ENCODE assay signal across 25 cellular contexts in genomic region chr7:158420591-158421340, GRCh38.
"Had no signal": no experiment of that assay in that cellular context is flagged by ENCODE, and none has a peak within 500 bp of the region (broad histone marks: within the 10 kb centered on the region; RNA-seq: fewer than 3 reads in every experiment).

No MANE protein-coding gene starts in this region.

- H3K36me3 Mint-ChIP-seq: activated naive CD4-positive, alpha-beta T cell treated with anti-CD3 and anti-CD28 coated beads, Interleukin-2, amount 10 ng/mL, durations not matched to agents 7 days and 5 days; activated naive CD8-positive, alpha-beta T cell had no signal

- H3K9me3 ChIP-seq: SJCRH30 had no signal

- DNase-seq: activated CD4-positive, alpha-beta T cell treated with anti-CD3 and anti-CD28 coated beads, Interleukin-2, amount 10 ng/mL, durations not matched to agents 24 days and 14 days; activated CD4-positive, alpha-beta T cell treated with anti-CD3 and anti-CD28 coated beads, Interleukin-2, amount 50 U/mL, for 4 hours; activated CD8-positive, alpha-beta T cell treated with anti-CD3 and anti-CD28 coated beads for 36 hours; activated naive CD4-positive, alpha-beta T cell treated with anti-CD3 and anti-CD28 coated beads, Interleukin-2, amount 10 ng/mL, durations not matched to agents 7 days and 5 days; activated naive CD8-positive, alpha-beta T cell treated with anti-CD3 and anti-CD28 coated beads, Interleukin-2, amount 50 U/mL, for 24 hours; activated T-cell treated with anti-CD3 and anti-CD28 coated beads, Interleukin-2, amount 50 U/mL, for 1 hour; activated T-cell treated with anti-CD3 and anti-CD28 coated beads, Interleukin-2, amount 50 U/mL, for 72 hours; brain microvascular endothelial cell; NCI-H1092 treated with DMSO at 0.1 percent for 48 hours; NCI-H1417; NCI-H146; NCI-H187 treated with DMSO at 0.1 percent for 48 hours; NCI-H2081; NCI-H226; NCI-H446 treated with DMSO at 0.1 percent for 48 hours; NCI-H524 treated with DMSO at 0.1 percent for 48 hours; SHP77; SJCRH30; T1000 had no signal

- H3K4me1 ChIP-seq: SJCRH30 had no signal

- H3K27me3 Mint-ChIP-seq: activated CD4-positive, alpha-beta T cell treated with anti-CD3 and anti-CD28 coated beads, Interleukin-2, amount 10 ng/mL, durations not matched to agents 24 days and 14 days; activated naive CD4-positive, alpha-beta T cell treated with anti-CD3 and anti-CD28 coated beads, Interleukin-2, amount 10 ng/mL, durations not matched to agents 7 days and 5 days; activated naive CD8-positive, alpha-beta T cell; activated naive CD8-positive, alpha-beta T cell treated with anti-CD3 and anti-CD28 coated beads, Interleukin-2, amount 50 U/mL, for 24 hours; activated T-helper 17 cell treated with anti-CD3 and anti-CD28 coated beads, Interleukin-2, amount 50 U/mL, for 72 hours had no signal

- H3K4me3 Mint-ChIP-seq: activated CD4-positive, alpha-beta T cell treated with anti-CD3 and anti-CD28 coated beads, Interleukin-2, amount 10 ng/mL, durations not matched to agents 24 days and 14 days; activated CD8-positive, alpha-beta T cell treated with anti-CD3 and anti-CD28 coated beads for 36 hours; activated naive CD4-positive, alpha-beta T cell treated with anti-CD3 and anti-CD28 coated beads, Interleukin-2, amount 10 ng/mL, durations not matched to agents 7 days and 5 days; activated naive CD8-positive, alpha-beta T cell; activated naive CD8-positive, alpha-beta T cell treated with anti-CD3 and anti-CD28 coated beads, Interleukin-2, amount 50 U/mL, for 24 hours; activated T-cell treated with anti-CD3 and anti-CD28 coated beads, Interleukin-2, amount 50 U/mL, for 72 hours; activated T-helper 17 cell treated with anti-CD3 and anti-CD28 coated beads, Interleukin-2, amount 50 U/mL, for 72 hours; central memory CD8-positive, alpha-beta T cell had no signal

- H3K27me3 ChIP-seq: brain microvascular endothelial cell had no signal

- H3K27ac ChIP-seq: brain microvascular endothelial cell, SJCRH30, SK-N-MC had no signal

- H3K4me1 Mint-ChIP-seq: activated CD4-positive, alpha-beta T cell treated with anti-CD3 and anti-CD28 coated beads, Interleukin-2, amount 10 ng/mL, durations not matched to agents 24 days and 14 days; activated naive CD4-positive, alpha-beta T cell treated with anti-CD3 and anti-CD28 coated beads, Interleukin-2, amount 10 ng/mL, durations not matched to agents 7 days and 5 days; activated naive CD8-positive, alpha-beta T cell treated with anti-CD3 and anti-CD28 coated beads, Interleukin-2, amount 50 U/mL, for 24 hours; activated T-helper 17 cell treated with anti-CD3 and anti-CD28 coated beads, Interleukin-2, amount 50 U/mL, for 72 hours; central memory CD8-positive, alpha-beta T cell had no signal

- H3K4me3 ChIP-seq: K562, SJCRH30, SK-N-MC had no signal

- ATAC-seq: activated CD8-positive, alpha-beta T cell treated with anti-CD3 and anti-CD28 coated beads for 36 hours; activated naive CD8-positive, alpha-beta T cell treated with anti-CD3 and anti-CD28 coated beads, Interleukin-2, amount 50 U/mL, for 24 hours; activated T-cell treated with anti-CD3 and anti-CD28 coated beads, Interleukin-2, amount 50 U/mL, for 72 hours; activated T-helper 17 cell treated with anti-CD3 and anti-CD28 coated beads, Interleukin-2, amount 50 U/mL, for 72 hours; K562; Panc1 had no signal

- H3K27ac Mint-ChIP-seq: activated CD4-positive, alpha-beta T cell treated with anti-CD3 and anti-CD28 coated beads, Interleukin-2, amount 10 ng/mL, durations not matched to agents 24 days and 14 days; activated CD8-positive, alpha-beta T cell treated with anti-CD3 and anti-CD28 coated beads for 36 hours; activated naive CD4-positive, alpha-beta T cell treated with anti-CD3 and anti-CD28 coated beads, Interleukin-2, amount 10 ng/mL, durations not matched to agents 7 days and 5 days; activated naive CD8-positive, alpha-beta T cell; activated naive CD8-positive, alpha-beta T cell treated with anti-CD3 and anti-CD28 coated beads, Interleukin-2, amount 50 U/mL, for 24 hours; activated T-cell treated with anti-CD3 and anti-CD28 coated beads, Interleukin-2, amount 50 U/mL, for 72 hours; activated T-helper 17 cell treated with anti-CD3 and anti-CD28 coated beads, Interleukin-2, amount 50 U/mL, for 72 hours had no signal

- H3K36me3 ChIP-seq: brain microvascular endothelial cell, SJCRH30 had no signal
